ENCODE assay signal across 9 cellular contexts in genomic region chr19:2240881-2241760, GRCh38. TPM values are rescaled to one million over a fixed set of nuclear protein-coding genes. Genes with fewer than 3 reads are reported as not detected.
A peak's percentile ranks its signal among the peaks of the same experiment; 100 is the strongest.
DNase-seq lines count a peak whose midpoint lies in the region; ATAC-seq and TF ChIP-seq lines count a peak whose summit lies in the region.
"Had no signal": no experiment of that assay in that cellular context is flagged by ENCODE, and none has a peak within 500 bp of the region (broad histone marks: within the 10 kb centered on the region; RNA-seq: fewer than 3 reads in every experiment).

No MANE protein-coding gene starts in this region.

- intact Hi-C loops in upper lobe of right lung (cut with DNase I), result no loop called here

- TF ChIP-seq CTCF in cardiac muscle cell (IDR thresholded peaks at IDR 0.05; ENCODE audit: low read depth, low read length) (no peak), right atrium auricular region (IDR thresholded peaks at IDR 0.05) (no peak), mesothelial cell of epicardium (IDR thresholded peaks at IDR 0.05; ENCODE audit: unreplicated experiment) (no peak), upper lobe of right lung (IDR thresholded peaks at IDR 0.05) (no peak)

- DNase-seq in cardiac muscle cell (ENCODE audit: low read depth in 1 of 2, low spot score in 1 of 2) (no peak), right atrium auricular region (ENCODE audit: low spot score) (no peak), mesothelial cell of epicardium (ENCODE audit: low spot score in 2 of 2, unreplicated experiment in 2 of 2) (no peak), upper lobe of right lung (peak; percentile 83), SJCRH30 (no peak), ecto neural progenitor cell (ENCODE audit: low spot score) (no peak), midbrain (lab: John Stamatoyannopoulos, UW) (no peak)
- no peak for DNase-seq in central memory CD8-positive, alpha-beta T cell (ENCODE audit: low spot score in 2 of 2)
- DNase-seq: islet precursor cell had no signal

- H3K9me3 Mint-ChIP-seq in central memory CD8-positive, alpha-beta T cell, result no peaks in the 10 kb centered on the region
- no peaks in the 10 kb centered on the region for H3K9me3 Mint-ChIP-seq in mesothelial cell of epicardium

- H3K27ac ChIP-seq in cardiac muscle cell (peak overlapping the region; percentile 6), right atrium auricular region (no peak overlapping the region), upper lobe of right lung (peak overlapping the region; percentile 68), SJCRH30 (no peak overlapping the region)

- H3K4me3 ChIP-seq in cardiac muscle cell, result no peak overlapping the region
- H3K4me3 ChIP-seq in right atrium auricular region, result no peak overlapping the region
- H3K4me3 ChIP-seq in upper lobe of right lung, result peak overlapping the region; percentile 54
- H3K4me3 ChIP-seq in SJCRH30, result no peak overlapping the region

- H3K4me3 Mint-ChIP-seq in central memory CD8-positive, alpha-beta T cell, result peak overlapping the region; percentile 91
- H3K4me3 Mint-ChIP-seq in mesothelial cell of epicardium, result peak overlapping the region; percentile 87

- peaks cover 26% of the 10 kb centered on the region for H3K36me3 ChIP-seq in cardiac muscle cell
- peaks cover 29% of the 10 kb centered on the region for H3K36me3 ChIP-seq in right atrium auricular region
- peaks cover 30% of the 10 kb centered on the region for H3K36me3 ChIP-seq in upper lobe of right lung
- peaks cover 49% of the 10 kb centered on the region for H3K36me3 ChIP-seq in SJCRH30

- H3K9me3 ChIP-seq in cardiac muscle cell (ENCODE audit: low read depth) (no peaks in the 10 kb centered on the region), right atrium auricular region (no peaks in the 10 kb centered on the region), upper lobe of right lung (no peaks in the 10 kb centered on the region), SJCRH30 (replicated peaks) (no peaks in the 10 kb centered on the region)

- peaks cover 61% of the 10 kb centered on the region for H3K4me1 Mint-ChIP-seq in central memory CD8-positive, alpha-beta T cell
- H3K4me1 Mint-ChIP-seq in mesothelial cell of epicardium, result peaks cover 47% of the 10 kb centered on the region

- no peak for ATAC-seq in central memory CD8-positive, alpha-beta T cell (replicated peaks; ENCODE audit: extremely low read depth, poor library complexity, severe bottlenecking)
- ATAC-seq in upper lobe of right lung, result peak; percentile 61

- H3K4me1 ChIP-seq in cardiac muscle cell (ENCODE audit: low read depth), result peaks cover 26% of the 10 kb centered on the region
- peaks cover 5 to 55% of the 10 kb centered on the region in 2 donors for H3K4me1 ChIP-seq in right atrium auricular region
- peaks cover 62% of the 10 kb centered on the region for H3K4me1 ChIP-seq in upper lobe of right lung
- peaks cover 14% of the 10 kb centered on the region for H3K4me1 ChIP-seq in SJCRH30

- peak overlapping the region; percentile 99 for H3K27ac Mint-ChIP-seq in central memory CD8-positive, alpha-beta T cell (ENCODE audit: low read depth)
- H3K27ac Mint-ChIP-seq in mesothelial cell of epicardium, result peak overlapping the region; percentile 82

- peaks cover 63% of the 10 kb centered on the region for H3K36me3 Mint-ChIP-seq in central memory CD8-positive, alpha-beta T cell (ENCODE audit: insufficient read depth)
- H3K36me3 Mint-ChIP-seq in mesothelial cell of epicardium, result peaks cover 5% of the 10 kb centered on the region

- H3K27me3 ChIP-seq in cardiac muscle cell (no peaks in the 10 kb centered on the region), right atrium auricular region (no peaks in the 10 kb centered on the region), upper lobe of right lung (no peaks in the 10 kb centered on the region), SJCRH30 (no peaks in the 10 kb centered on the region)

- no peaks in the 10 kb centered on the region for H3K27me3 Mint-ChIP-seq in central memory CD8-positive, alpha-beta T cell
- H3K27me3 Mint-ChIP-seq in mesothelial cell of epicardium (ENCODE audit: low read depth), result no peaks in the 10 kb centered on the region

RNA-seq across cellular contexts. Expression of gene SF3A2, which starts 4.5 kb away (rescaled TPM):
- 60.6 and 66.9 TPM in 2 replicates for total RNA-seq in cardiac muscle cell
- polyA plus RNA-seq in cardiac muscle cell, result 110 and 111 TPM in 2 replicates
- total RNA-seq in right atrium auricular region, result 10 to 100 TPM; 17.3 to 30.4 TPM
- 142 to 156 TPM (median 146 TPM) in 3 replicates for total RNA-seq in mesothelial cell of epicardium
- total RNA-seq in upper lobe of right lung, result 67.1 TPM
- 44.5 and 49.1 TPM in 2 replicates for total RNA-seq in SJCRH30 (2014; rRNA removed; shearing (Covaris generic))

RNA-seq across cellular contexts. Expression of gene PLEKHJ1, which starts 5.0 kb away (rescaled TPM):
- total RNA-seq in cardiac muscle cell (255 and 361 TPM in 2 replicates), right atrium auricular region (10 to 100 TPM; 44.1 to 53.0 TPM), mesothelial cell of epicardium (73.4 to 75.6 TPM (median 73.8 TPM) in 3 replicates), upper lobe of right lung (54.6 TPM)
- 297 and 342 TPM in 2 replicates for polyA plus RNA-seq in cardiac muscle cell
- total RNA-seq in SJCRH30 (2014; rRNA removed; shearing (Covaris generic)), result 51.8 and 52.7 TPM in 2 replicates

RNA-seq across cellular contexts. Expression of gene AMH, which starts 8.0 kb away (rescaled TPM):
- total RNA-seq in cardiac muscle cell (24.1 and 45.6 TPM in 2 replicates), right atrium auricular region (under 1 TPM in 1 of 2 donors, not detected in 1; 0.98 TPM), mesothelial cell of epicardium (42.4 to 50.1 TPM (median 44.5 TPM) in 3 replicates), upper lobe of right lung (6.1 TPM)
- polyA plus RNA-seq in cardiac muscle cell, result 23.2 and 71.4 TPM in 2 replicates
- total RNA-seq in SJCRH30 (2014; rRNA removed; shearing (Covaris generic)), result 6.9 and 11.5 TPM in 2 replicates

RNA-seq across cellular contexts. Expression of gene JSRP1, which starts 15.1 kb away (rescaled TPM):
- total RNA-seq in cardiac muscle cell, result 1.9 and 5.4 TPM in 2 replicates
- 0.79 and 4.2 TPM in 2 replicates for polyA plus RNA-seq in cardiac muscle cell
- total RNA-seq in right atrium auricular region, result under 1 TPM in 1 of 2 donors, not detected in 1; 0.39 TPM
- total RNA-seq in mesothelial cell of epicardium, result 0.80 TPM in 1 of 3 replicates, not detected in the others
- 1.1 TPM for total RNA-seq in upper lobe of right lung
- 40.1 and 50.2 TPM in 2 replicates for total RNA-seq in SJCRH30 (2014; rRNA removed; shearing (Covaris generic))

RNA-seq across cellular contexts. Expression of gene PEAK3, which starts 40.9 kb away (rescaled TPM):
- total RNA-seq in cardiac muscle cell (0.48 TPM in 1 of 2 replicates, not detected in the other), right atrium auricular region (1 to 10 TPM; 1.5 to 1.9 TPM), mesothelial cell of epicardium (0.11 TPM in 1 of 3 replicates, not detected in the others), upper lobe of right lung (4.5 TPM)
- polyA plus RNA-seq in cardiac muscle cell, result 0.06 and 0.51 TPM in 2 replicates
- 0.06 and 0.10 TPM in 2 replicates for total RNA-seq in SJCRH30 (2014; rRNA removed; shearing (Covaris generic))

Comparison
In these comparisons a context has a peak if more than half of its experiments do, and no peak if none do; other contexts are left out.
1. H3K27ac ChIP-seq: peak in cardiac muscle cell (single experiment) and upper lobe of right lung (single experiment); none in right atrium auricular region (0 of 2) and SJCRH30 (single experiment).